In genomic region chr18:6022840-6023239, GRCh38 we compare ENCODE assay signal across 19 cellular contexts.
A peak's percentile ranks its signal among the peaks of the same experiment; 100 is the strongest.
DNase-seq lines count a peak whose midpoint lies in the region; ATAC-seq and TF ChIP-seq lines count a peak whose summit lies in the region.
"Had no signal": no experiment of that assay in that cellular context is flagged by ENCODE, and none has a peak within 500 bp of the region (broad histone marks: within the 10 kb centered on the region; RNA-seq: fewer than 3 reads in every experiment).

No MANE protein-coding gene starts in this region.

- peak overlapping the region; percentile 24 for H3K27ac Mint-ChIP-seq in T-helper 2 cell treated with Interferon-gamma antibody and Interleukin-4, amounts not matched to agents 5 μg/mL and 100 μg/mL, for 36 hours
- H3K27ac Mint-ChIP-seq: stimulated activated memory B cell treated with anti-CD40 and anti-IgM and Interleukin-4, amounts not matched to agents 10 μg/mL and 1 μg/mL and 100 μg/mL, for 72 hours; T-helper 1 cell treated with Interleukin-12 subunit alpha and Interleukin-12 subunit beta and Interleukin-4 antibody, amounts not matched to agents 30 μg/mL and 1 μg/mL, for 36 hours had no signal

- H3K36me3 Mint-ChIP-seq in T-helper 2 cell treated with Interferon-gamma antibody and Interleukin-4, amounts not matched to agents 5 μg/mL and 100 μg/mL, for 36 hours (ENCODE audit: low read depth) = no peaks in the 10 kb centered on the region
- H3K36me3 Mint-ChIP-seq: CD14-positive monocyte; stimulated activated memory B cell treated with anti-CD40 and anti-IgM and Interleukin-4, amounts not matched to agents 10 μg/mL and 1 μg/mL and 100 μg/mL, for 72 hours had no signal

- peaks cover 34% of the 10 kb centered on the region for H3K27me3 Mint-ChIP-seq in T-helper 2 cell treated with Interferon-gamma antibody and Interleukin-4, amounts not matched to agents 5 μg/mL and 100 μg/mL, for 36 hours (ENCODE audit: low read depth)
- H3K27me3 Mint-ChIP-seq: stimulated activated memory B cell treated with anti-CD40 and anti-IgM and Interleukin-4, amounts not matched to agents 10 μg/mL and 1 μg/mL and 100 μg/mL, for 72 hours had no signal

- no peak for DNase-seq in T-helper 2 cell treated with Interferon-gamma antibody and Interleukin-4, amounts not matched to agents 5 μg/mL and 100 μg/mL, for 36 hours (ENCODE audit: low spot score)
- no peak for DNase-seq in T-helper 2 cell
- peak; percentile 82 for DNase-seq in astrocyte of the spinal cord (ENCODE audit: low read depth, low spot score)
- peak; percentile 81 for DNase-seq in islet precursor cell
- no peak for DNase-seq in OCI-M1 (lab: John Stamatoyannopoulos, UW)
- DNase-seq in HK-2 (ENCODE audit: unreplicated experiment) = no peak
- no peak for DNase-seq in cerebellar cortex (ENCODE audit: low spot score)
- DNase-seq: activated CD4-positive, alpha-beta T cell treated with anti-CD3 and anti-CD28 coated beads for 1 hour; glutamatergic neuron; KBM-7; left colon; NCI-H1105; Right ventricle myocardium superior; upper lobe of left lung had no signal

- no peak overlapping the region for H3K4me3 Mint-ChIP-seq in T-helper 2 cell treated with Interferon-gamma antibody and Interleukin-4, amounts not matched to agents 5 μg/mL and 100 μg/mL, for 36 hours
- H3K4me3 Mint-ChIP-seq: CD14-positive monocyte; stimulated activated memory B cell treated with anti-CD40 and anti-IgM and Interleukin-4, amounts not matched to agents 10 μg/mL and 1 μg/mL and 100 μg/mL, for 72 hours; T-helper 1 cell treated with Interleukin-12 subunit alpha and Interleukin-12 subunit beta and Interleukin-4 antibody, amounts not matched to agents 30 μg/mL and 1 μg/mL, for 36 hours had no signal

- in situ Hi-C loops in astrocyte of the spinal cord (cut with HindIII; ENCODE audit: low sequenced_read_pairs) = no loop called here

- no peak for TF ChIP-seq CTCF in astrocyte of the spinal cord (IDR thresholded peaks at IDR 0.05; ENCODE audit: low read depth, low read length)

- H3K9me3 Mint-ChIP-seq in T-helper 2 cell treated with Interferon-gamma antibody and Interleukin-4, amounts not matched to agents 5 μg/mL and 100 μg/mL, for 36 hours = no peaks in the 10 kb centered on the region
- H3K9me3 Mint-ChIP-seq: T-helper 1 cell treated with Interleukin-12 subunit alpha and Interleukin-12 subunit beta and Interleukin-4 antibody, amounts not matched to agents 30 μg/mL and 1 μg/mL, for 36 hours had no signal

- no peak overlapping the region for H3K4me3 ChIP-seq in astrocyte of the spinal cord (ENCODE audit: low read depth, low read length)
- H3K4me3 ChIP-seq: skin epidermis, upper lobe of left lung had no signal

- H3K4me1 Mint-ChIP-seq in T-helper 2 cell treated with Interferon-gamma antibody and Interleukin-4, amounts not matched to agents 5 μg/mL and 100 μg/mL, for 36 hours (ENCODE audit: low read depth) = peaks cover 13% of the 10 kb centered on the region
- H3K4me1 Mint-ChIP-seq: stimulated activated memory B cell treated with anti-CD40 and anti-IgM and Interleukin-4, amounts not matched to agents 10 μg/mL and 1 μg/mL and 100 μg/mL, for 72 hours had no signal

- ATAC-seq in GM18502 (IDR thresholded peaks at IDR 0.05; ENCODE audit: poor library complexity, unreplicated experiment) = no peak
- ATAC-seq: left colon; stimulated activated memory B cell treated with anti-CD40 and anti-IgM and Interleukin-4, amounts not matched to agents 10 μg/mL and 1 μg/mL and 100 μg/mL, for 72 hours had no signal

Comparison
In these comparisons a context has a peak if more than half of its experiments do, and no peak if none do; other contexts are left out.
1. DNase-seq: peak in astrocyte of the spinal cord (single experiment) and islet precursor cell (single experiment); none in T-helper 2 cell treated with Interferon-gamma antibody and Interleukin-4, amounts not matched to agents 5 μg/mL and 100 μg/mL, for 36 hours (single experiment), T-helper 2 cell (0 of 5), OCI-M1 (single experiment), HK-2 (single experiment) and cerebellar cortex (single experiment).